ENCODE assay signal across 23 cellular contexts in the genomic region with DNA sequence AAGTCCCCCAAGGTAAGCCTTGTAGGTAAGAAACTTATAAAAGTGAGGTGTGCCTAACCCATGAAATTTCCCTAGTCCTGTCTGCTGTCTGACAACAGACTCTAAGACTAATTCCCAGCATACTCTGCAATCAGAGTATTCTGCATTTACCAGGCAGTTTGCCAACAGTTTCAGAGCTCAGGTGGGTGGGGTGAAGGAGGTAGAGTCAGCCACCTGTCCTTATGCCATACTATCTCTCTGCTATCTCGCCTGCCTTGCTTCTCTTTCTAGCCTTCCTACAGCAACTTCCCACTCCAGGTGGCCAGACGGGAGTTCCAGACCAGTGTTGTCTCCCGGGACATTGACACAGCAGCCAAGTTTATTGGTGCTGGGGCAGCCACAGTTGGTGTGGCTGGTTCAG. TPM values are rescaled to one million over a fixed set of nuclear protein-coding genes. Genes with fewer than 3 reads are reported as not detected.
DNase-seq lines count a peak whose midpoint lies in the region; ATAC-seq and TF ChIP-seq lines count a peak whose summit lies in the region.
"Had no signal": no experiment of that assay in that cellular context is flagged by ENCODE, and none has a peak within 500 bp of the region (broad histone marks: within the 10 kb centered on the region; RNA-seq: fewer than 3 reads in every experiment).

No MANE protein-coding gene starts in this region.

- no peaks in the 10 kb centered on the region for H3K9me2 ChIP-seq in PC-3 (replicated peaks; ENCODE audit: low read length)

- no peak overlapping the region for H3K9ac ChIP-seq in PC-3 (ENCODE audit: low read length)
- H3K9ac ChIP-seq: KMS-11 had no signal

- TF ChIP-seq CTCF in PC-3 (conservative IDR thresholded peaks at IDR 0.05; ENCODE audit: low read depth, low read length) = no peak

- H3K9me3 Mint-ChIP-seq in stimulated activated naive CD8-positive, alpha-beta T cell treated with anti-CD3 and anti-CD28 coated beads, Interleukin-15, Interleukin-2, amounts not matched to agents 100 ng/mL and 50 ng/mL, for 24 hours = no peaks in the 10 kb centered on the region

- H3K4me2 ChIP-seq in PC-3 (ENCODE audit: low read length) = peak overlapping the region; percentile 97

- no peak for ATAC-seq in stimulated activated naive CD8-positive, alpha-beta T cell treated with anti-CD3 and anti-CD28 coated beads, Interleukin-15, Interleukin-2, amounts not matched to agents 100 U/mL and 50 U/mL, for 24 hours
- ATAC-seq in PC-3 (no peak), left colon (peak; percentile 21)
- ATAC-seq: left lung had no signal

- no peaks in the 10 kb centered on the region for H3F3A ChIP-seq in PC-3 (ENCODE audit: low read length, unreplicated experiment)

- no peak for DNase-seq in stimulated activated naive CD8-positive, alpha-beta T cell treated with anti-CD3 and anti-CD28 coated beads, Interleukin-15, Interleukin-2, amounts not matched to agents 100 U/mL and 50 U/mL, for 24 hours
- peak; percentile 34 for DNase-seq in PC-3
- DNase-seq in left colon = peak in 1 of 2 donors; percentile 29
- no peak for DNase-seq in RKO (ENCODE audit: low spot score)
- DNase-seq in activated CD4-positive, alpha-beta T cell treated with anti-CD3 and anti-CD28 coated beads, Interleukin-2, amount 50 U/mL, for 48 hours = no peak
- DNase-seq in stimulated activated CD4-positive, alpha-beta T cell treated with anti-CD3 and anti-CD28 coated beads, Interleukin-4, amount 100 ng/mL, for 4 hours = no peak
- DNase-seq: activated T-cell treated with anti-CD3 and anti-CD28 coated beads, Interleukin-2, amount 50 U/mL, for 1 hour; DMS53; effector CD4-positive, alpha-beta T cell; left lung; mesendoderm; NCI-H1436 treated with DMSO at 0.1 percent for 48 hours; NCI-H345; NCI-H82; nucleus accumbens; OCI-M1; Right ventricle myocardium superior; stimulated activated CD4-positive, alpha-beta T cell treated with anti-CD3 and anti-CD28 coated beads, Interleukin-1b, Interleukin-23, amount 100 ng/mL, for 48 hours; T-helper 2 cell had no signal

- POLR2A ChIA-PET in PC-3 (lab: Charles Lee; ENCODE audit: unreplicated experiment) = no interaction called here

- H3K4me1 Mint-ChIP-seq in stimulated activated naive CD8-positive, alpha-beta T cell treated with anti-CD3 and anti-CD28 coated beads, Interleukin-15, Interleukin-2, amounts not matched to agents 100 ng/mL and 50 ng/mL, for 24 hours (ENCODE audit: low read depth) = peaks cover 49% of the 10 kb centered on the region

- no peak overlapping the region for H3K27ac ChIP-seq in PC-3 (ENCODE audit: low read length)
- H3K27ac ChIP-seq: epithelial cell of prostate, KMS-11, left lung, tibial nerve had no signal

- peaks cover 29% of the 10 kb centered on the region for H3K4me1 ChIP-seq in PC-3 (ENCODE audit: insufficient read depth, low read length)

- CTCF ChIA-PET in PC-3 (lab: Charles Lee) = no interaction called here

- H3K4me3 ChIP-seq in PC-3 (ENCODE audit: low read length) = no peak overlapping the region
- H3K4me3 ChIP-seq: left lung, tibial nerve had no signal

- intact Hi-C loops in PC-3 (cut with micrococcal nuclease) = loop anchor here (5.0 kb wide), 1 partner anchor 297 kb away; no protein-coding TSS in a partner anchor
- intact Hi-C loops in left colon (cut with DNase I, micrococcal nuclease) = loop anchor here in 1 of 2 donors (10.0 kb wide), 1 partner anchor 140 kb away; no protein-coding TSS in a partner anchor

- H3K79me2 ChIP-seq in PC-3 (ENCODE audit: low read length) = peaks cover 43% of the 10 kb centered on the region

- no peaks in the 10 kb centered on the region for H3K27me3 Mint-ChIP-seq in stimulated activated naive CD8-positive, alpha-beta T cell treated with anti-CD3 and anti-CD28 coated beads, Interleukin-15, Interleukin-2, amounts not matched to agents 100 ng/mL and 50 ng/mL, for 24 hours

- peak overlapping the region; percentile 36 for H3K27ac Mint-ChIP-seq in stimulated activated naive CD8-positive, alpha-beta T cell treated with anti-CD3 and anti-CD28 coated beads, Interleukin-15, Interleukin-2, amounts not matched to agents 100 ng/mL and 50 ng/mL, for 24 hours

- no TSS peak for BruUV-seq in PC-3 (replicated peaks; lab: Mats Ljungman, UMichigan)

- H4K20me1 ChIP-seq in PC-3 (ENCODE audit: low read length) = no peaks in the 10 kb centered on the region

- H3K36me3 ChIP-seq in PC-3 (ENCODE audit: low read depth, low read length) = peaks cover 32% of the 10 kb centered on the region

- no peak overlapping the region for H2AFZ ChIP-seq in PC-3 (ENCODE audit: low read length)

- peaks cover 55% of the 10 kb centered on the region for H3K36me3 Mint-ChIP-seq in stimulated activated naive CD8-positive, alpha-beta T cell treated with anti-CD3 and anti-CD28 coated beads, Interleukin-15, Interleukin-2, amounts not matched to agents 100 ng/mL and 50 ng/mL, for 24 hours (ENCODE audit: low read depth)

- H3K4me3 Mint-ChIP-seq in stimulated activated naive CD8-positive, alpha-beta T cell treated with anti-CD3 and anti-CD28 coated beads, Interleukin-15, Interleukin-2, amounts not matched to agents 100 ng/mL and 50 ng/mL, for 24 hours = peak overlapping the region; percentile 10

- no peaks in the 10 kb centered on the region for H3K27me3 ChIP-seq in PC-3 (ENCODE audit: low read length)
- H3K27me3 ChIP-seq: left lung, tibial nerve had no signal

- H3K9me3 ChIP-seq in PC-3 (ENCODE audit: low read length) = no peaks in the 10 kb centered on the region
- H3K9me3 ChIP-seq: left lung, tibial nerve had no signal

RNA-seq across cellular contexts. Expression of gene ATP5MC1, which starts 2.3 kb away (rescaled TPM):
- total RNA-seq in PC-3 (2014; rRNA removed) (192 and 265 TPM in 2 replicates), left colon (100 to 1,000 TPM; 180 to 246 TPM)

RNA-seq across cellular contexts. Expression of gene UBE2Z, which starts 13.3 kb away (rescaled TPM):
- 131 and 144 TPM in 2 replicates for total RNA-seq in PC-3 (2014; rRNA removed)
- total RNA-seq in left colon = 10 to 100 TPM; 65.7 to 65.8 TPM

RNA-seq across cellular contexts. Expression of gene SNF8, which starts 49.8 kb away (rescaled TPM):
- 278 TPM in 2 replicates for total RNA-seq in PC-3 (2014; rRNA removed)
- 100 to 1,000 TPM; 101 to 123 TPM for total RNA-seq in left colon
